8 cellular contexts compared by ENCODE assay signal in genomic region chr4:84499065-84499982, GRCh38. TPM values are rescaled to one million over a fixed set of nuclear protein-coding genes. Genes with fewer than 3 reads are reported as not detected.
A peak's percentile ranks its signal among the peaks of the same experiment; 100 is the strongest.
DNase-seq lines count a peak whose midpoint lies in the region; ATAC-seq lines count a peak whose summit lies in the region.

NKX6-1 (minus strand) TSS chr4:84499292; CDS start chr4:84498228, 1,064 bp downstream.

- POLR2A ChIA-PET in activated CD4-positive, alpha-beta memory T cell treated with anti-CD3 and anti-CD28 coated beads, Interleukin-2, amount 10 ng/mL, durations not matched to agents 7 days and 5 days (lab: Charles Lee), result no interaction called here

- DNase-seq in GM03348 (ENCODE audit: low spot score), result peak; percentile 76
- DNase-seq in NCI-H1436 treated with DMSO at 0.1 percent for 48 hours (lab: John Stamatoyannopoulos, UW), result peak; percentile 71
- no peak for DNase-seq in activated CD4-positive, alpha-beta memory T cell treated with anti-CD3 and anti-CD28 coated beads, Interleukin-2, amount 10 ng/mL, durations not matched to agents 7 days and 5 days
- peak; percentile 38 for DNase-seq in germinal center (ENCODE audit: low spot score)

- H2AFZ ChIP-seq in neuron (ENCODE audit: low read depth, low read length), result peak within 1 kb of the TSS; percentile 88

- H3K9me3 ChIP-seq in neuron (ENCODE audit: low read length), result peaks cover 2% of the 10 kb centered on the region

- H3K27ac Mint-ChIP-seq in activated CD4-positive, alpha-beta memory T cell treated with anti-CD3 and anti-CD28 coated beads, Interleukin-2, amount 10 ng/mL, durations not matched to agents 7 days and 5 days, result peak within 1 kb of the TSS; percentile 48

- CTCF ChIA-PET in activated CD4-positive, alpha-beta memory T cell treated with anti-CD3 and anti-CD28 coated beads, Interleukin-2, amount 10 ng/mL, durations not matched to agents 7 days and 5 days (lab: Charles Lee), result interaction anchor here (1.1 kb wide), 1 partner anchor 16 kb away, joined by 3 read pairs; no protein-coding TSS in a partner anchor

- peak within 1 kb of the TSS; percentile 58 for H3K4me3 Mint-ChIP-seq in activated CD4-positive, alpha-beta memory T cell treated with anti-CD3 and anti-CD28 coated beads, Interleukin-2, amount 10 ng/mL, durations not matched to agents 7 days and 5 days

- H3K27me3 ChIP-seq in neuron (ENCODE audit: insufficient read depth, low read length), result peaks cover 71% of the 10 kb centered on the region

- peaks cover 89% of the 10 kb centered on the region for H3K27me3 Mint-ChIP-seq in activated CD4-positive, alpha-beta memory T cell treated with anti-CD3 and anti-CD28 coated beads, Interleukin-2, amount 10 ng/mL, durations not matched to agents 7 days and 5 days

- peak within 1 kb of the TSS; percentile 62 for H3K4me3 ChIP-seq in neuron (ENCODE audit: low read length)

- H3K9me3 Mint-ChIP-seq in activated CD4-positive, alpha-beta memory T cell treated with anti-CD3 and anti-CD28 coated beads, Interleukin-2, amount 10 ng/mL, durations not matched to agents 7 days and 5 days, result no peaks in the 10 kb centered on the region

- H3K36me3 ChIP-seq in neuron (ENCODE audit: insufficient read depth, low read length), result no peaks in the 10 kb centered on the region

- peaks cover 14% of the 10 kb centered on the region for H3K4me1 ChIP-seq in neuron (ENCODE audit: insufficient read depth, low read length)

- H3K36me3 Mint-ChIP-seq in activated CD4-positive, alpha-beta memory T cell treated with anti-CD3 and anti-CD28 coated beads, Interleukin-2, amount 10 ng/mL, durations not matched to agents 7 days and 5 days (ENCODE audit: low read depth), result peaks cover 9% of the 10 kb centered on the region

- no peak for ATAC-seq in HG02642 (IDR thresholded peaks at IDR 0.05; ENCODE audit: poor library complexity, unreplicated experiment)
- ATAC-seq in GM21619 (IDR thresholded peaks at IDR 0.05; ENCODE audit: unreplicated experiment), result no peak
- ATAC-seq in HG03565 (IDR thresholded peaks at IDR 0.05; ENCODE audit: unreplicated experiment), result no peak

- H3K4me1 Mint-ChIP-seq in activated CD4-positive, alpha-beta memory T cell treated with anti-CD3 and anti-CD28 coated beads, Interleukin-2, amount 10 ng/mL, durations not matched to agents 7 days and 5 days, result peaks cover 18% of the 10 kb centered on the region

RNA-seq across cellular contexts. Expression of gene NKX6-1, which starts in this region (rescaled TPM):
- not detected for total RNA-seq in activated CD4-positive, alpha-beta memory T cell treated with anti-CD3 and anti-CD28 coated beads, Interleukin-2, amount 10 ng/mL, durations not matched to agents 7 days and 5 days
